In genomic region chr17:42894283-42895184, GRCh38 we compare ENCODE assay signal across 18 cellular contexts. TPM values are rescaled to one million over a fixed set of nuclear protein-coding genes. Genes with fewer than 3 reads are reported as not detected.
A peak's percentile ranks its signal among the peaks of the same experiment; 100 is the strongest.
DNase-seq lines count a peak whose midpoint lies in the region; ATAC-seq and TF ChIP-seq lines count a peak whose summit lies in the region.
"Had no signal": no experiment of that assay in that cellular context is flagged by ENCODE, and none has a peak within 500 bp of the region (broad histone marks: within the 10 kb centered on the region; RNA-seq: fewer than 3 reads in every experiment).

No MANE protein-coding gene starts in this region.

- no peak for TF ChIP-seq CTCF in Peyer's patch (IDR thresholded peaks at IDR 0.05)
- TF ChIP-seq CTCF in hepatocyte (IDR thresholded peaks at IDR 0.05; ENCODE audit: poor library complexity): no peak
- TF ChIP-seq CTCF in progenitor cell of endocrine pancreas (IDR thresholded peaks at IDR 0.05; ENCODE audit: unreplicated experiment): no peak

- ATAC-seq in GM21786 (IDR thresholded peaks at IDR 0.05; ENCODE audit: unreplicated experiment): no peak

- no peaks in the 10 kb centered on the region for H4K20me1 ChIP-seq in hepatocyte (ENCODE audit: insufficient read depth, poor library complexity, severe bottlenecking)

- H3K27ac Mint-ChIP-seq in progenitor cell of endocrine pancreas: peak overlapping the region; percentile 43
- H3K27ac Mint-ChIP-seq: T-helper 1 cell treated with Interleukin-12 subunit alpha and Interleukin-12 subunit beta and Interleukin-4 antibody, amounts not matched to agents 30 μg/mL and 1 μg/mL, for 36 hours had no signal

- H3K4me3 ChIP-seq in Peyer's patch (no peak overlapping the region), hepatocyte (no peak overlapping the region)
- H3K4me3 ChIP-seq: lung had no signal

- 74% methylated on average over 12 of the region's 12 CpGs for WGBS in hepatocyte (ENCODE audit: low lambda C conversion rate, missing lambda C conversion rate)

- H3K36me3 Mint-ChIP-seq in progenitor cell of endocrine pancreas (ENCODE audit: insufficient read depth): no peaks in the 10 kb centered on the region
- H3K36me3 Mint-ChIP-seq: IgD-negative memory B cell had no signal

- peak in 1 of 2 donors; percentile 18 for TF ChIP-seq POLR2A in Peyer's patch (IDR thresholded peaks at IDR 0.05)

- H2AFZ ChIP-seq in hepatocyte: no peak overlapping the region

- peak overlapping the region; percentile 56 for H3K4me2 ChIP-seq in hepatocyte

- peaks cover 26% of the 10 kb centered on the region for H3K4me1 Mint-ChIP-seq in progenitor cell of endocrine pancreas (ENCODE audit: low read depth)
- H3K4me1 Mint-ChIP-seq: IgD-negative memory B cell had no signal

- H3K9me3 Mint-ChIP-seq in progenitor cell of endocrine pancreas (ENCODE audit: low read depth): no peaks in the 10 kb centered on the region
- H3K9me3 Mint-ChIP-seq: IgD-negative memory B cell; T-helper 1 cell treated with Interleukin-12 subunit alpha and Interleukin-12 subunit beta and Interleukin-4 antibody, amounts not matched to agents 30 μg/mL and 1 μg/mL, for 36 hours had no signal

- in situ Hi-C loops in ACHN (cut with HindIII; ENCODE audit: low pct_ligation_motif_present, low pct_unique_long_range_greater_than_20kb, low sequenced_read_pairs): no loop called here

- H3K9me3 ChIP-seq in Peyer's patch (no peaks in the 10 kb centered on the region), hepatocyte (ENCODE audit: low read depth) (no peaks in the 10 kb centered on the region)

- H3K27me3 ChIP-seq in Peyer's patch: no peaks in the 10 kb centered on the region
- H3K27me3 ChIP-seq in hepatocyte: no peaks in the 10 kb centered on the region

- H3K4me3 Mint-ChIP-seq in progenitor cell of endocrine pancreas (ENCODE audit: low read depth): peak overlapping the region; percentile 24
- H3K4me3 Mint-ChIP-seq: IgD-negative memory B cell; T-helper 1 cell treated with Interleukin-12 subunit alpha and Interleukin-12 subunit beta and Interleukin-4 antibody, amounts not matched to agents 30 μg/mL and 1 μg/mL, for 36 hours had no signal

- no peaks in the 10 kb centered on the region for H3K27me3 Mint-ChIP-seq in progenitor cell of endocrine pancreas

- no peaks in the 10 kb centered on the region for H3K36me3 ChIP-seq in Peyer's patch
- H3K36me3 ChIP-seq in hepatocyte (replicated peaks; ENCODE audit: insufficient read depth, low read depth): no peaks in the 10 kb centered on the region

- H3K79me2 ChIP-seq in hepatocyte: no peaks in the 10 kb centered on the region

- H3K9me2 ChIP-seq in hepatocyte (replicated peaks; ENCODE audit: insufficient read depth): no peaks in the 10 kb centered on the region

- peaks cover 0 to 38% (median 7%) of the 10 kb centered on the region in 4 donors for H3K4me1 ChIP-seq in Peyer's patch
- peaks cover 21% of the 10 kb centered on the region for H3K4me1 ChIP-seq in hepatocyte (ENCODE audit: insufficient read depth)

- DNase-seq in ACHN (peak; percentile 17), Peyer's patch (peak in 2 of 3 donors; percentile 75 to 80), hepatocyte (ENCODE audit: low spot score) (peak; percentile 60), progenitor cell of endocrine pancreas (ENCODE audit: low spot score, unreplicated experiment) (peak; percentile 14), T-helper 1 cell (no peak), H4 (ENCODE audit: low spot score) (no peak), HUDEP-2 (lab: John Stamatoyannopoulos, UW; ENCODE audit: unreplicated experiment in 76 of 76) (no peak)
- DNase-seq: activated CD4-positive, alpha-beta T cell treated with anti-CD3 and anti-CD28 coated beads for 48 hours; activated T-cell treated with anti-CD3 and anti-CD28 coated beads, Interleukin-2, amount 50 U/mL, for 48 hours; DMS153; effector CD4-positive, alpha-beta T cell; NCI-H345; trophoblast cell had no signal

- H3K27ac ChIP-seq in Peyer's patch (peak overlapping the region in 3 of 4 donors; percentile 9 to 79 (median 76)), hepatocyte (peak overlapping the region; percentile 42)

RNA-seq across cellular contexts. Expression of gene G6PC1, which starts 6.1 kb away (rescaled TPM):
- 10 to 100 TPM in 3 of 4 donors, 1 to 10 TPM in 1; 2.5 to 97.8 (median 66.0) TPM for total RNA-seq in Peyer's patch
- total RNA-seq in hepatocyte: 14.2 and 18.2 TPM in 2 replicates
- 8.2 and 24.2 TPM in 2 replicates for polyA plus RNA-seq in hepatocyte
- not detected in 2 replicates for total RNA-seq in progenitor cell of endocrine pancreas
- total RNA-seq in H4 (2014; rRNA removed; shearing (Covaris generic)): not detected in 2 replicates
- total RNA-seq: occipital lobe had no signal
- polyA plus RNA-seq: IgD-negative memory B cell, lung had no signal

RNA-seq across cellular contexts. Expression of gene AOC3, which starts 43.5 kb away (rescaled TPM):
- total RNA-seq in Peyer's patch (10 to 100 TPM in 1 of 4 donors, 1 to 10 TPM in 3; 3.3 to 11.4 (median 7.0) TPM), hepatocyte (1.0 and 1.9 TPM in 2 replicates), progenitor cell of endocrine pancreas (1.2 and 2.6 TPM in 2 replicates)
- 2.3 and 2.5 TPM in 2 replicates for polyA plus RNA-seq in hepatocyte
- total RNA-seq in H4 (2014; rRNA removed; shearing (Covaris generic)): 0.04 and 0.06 TPM in 2 replicates
- polyA plus RNA-seq: IgD-negative memory B cell had no signal

RNA-seq across cellular contexts. Expression of gene AOC2, which starts 50.2 kb away (rescaled TPM):
- total RNA-seq in Peyer's patch (1 to 10 TPM in 2 of 4 donors, under 1 TPM in 1, not detected in 1; 0.70 to 2.3 (median 1.6) TPM), hepatocyte (0.92 and 1.1 TPM in 2 replicates), progenitor cell of endocrine pancreas (4.1 and 4.3 TPM in 2 replicates)
- polyA plus RNA-seq in hepatocyte: 1.3 and 2.2 TPM in 2 replicates
- 0.45 TPM in 1 of 2 replicates, not detected in the other for total RNA-seq in H4 (2014; rRNA removed; shearing (Covaris generic))
- polyA plus RNA-seq: IgD-negative memory B cell had no signal

Comparison
In these comparisons a context has a peak if more than half of its experiments do, and no peak if none do; other contexts are left out.
1. DNase-seq: peak in ACHN (single experiment), Peyer's patch (2 of 3), hepatocyte (single experiment) and progenitor cell of endocrine pancreas (single experiment); none in T-helper 1 cell (0 of 5), H4 (single experiment) and HUDEP-2 (0 of 76).